26 cellular contexts compared by ENCODE assay signal in genomic region chrY:16831766-16832165, GRCh38.
"Had no signal": no experiment of that assay in that cellular context is flagged by ENCODE, and none has a peak within 500 bp of the region (broad histone marks: within the 10 kb centered on the region; RNA-seq: fewer than 3 reads in every experiment).

No MANE protein-coding gene starts in this region.

- H3K36me3 Mint-ChIP-seq: naive thymus-derived CD8-positive, alpha-beta T cell; stimulated activated effector memory CD8-positive, alpha-beta T cell treated with anti-CD3 and anti-CD28 coated beads, Interleukin-12 subunit alpha, Interleukin-12 subunit beta, amount 100 ng/mL, for 72 hours; type B pancreatic cell had no signal

- H3K4me1 Mint-ChIP-seq: endodermal cell; naive thymus-derived CD8-positive, alpha-beta T cell; nephron progenitor cell; stimulated activated effector memory CD8-positive, alpha-beta T cell treated with anti-CD3 and anti-CD28 coated beads, Interleukin-12 subunit alpha, Interleukin-12 subunit beta, amount 100 ng/mL, for 72 hours had no signal

- DNase-seq: effector CD8-positive, alpha-beta T cell; endodermal cell; foreskin keratinocyte; glutamatergic neuron; heart right ventricle; hippocampal formation; left cardiac atrium; left lung; naive thymus-derived CD8-positive, alpha-beta T cell; nephron progenitor cell; nucleus accumbens; right cardiac atrium; sigmoid colon; stimulated activated CD4-positive, alpha-beta T cell treated with anti-CD3 and anti-CD28 coated beads, Interleukin-2, amount 100 ng/mL, for 24 hours; stimulated activated CD4-positive, alpha-beta T cell treated with anti-CD3 and anti-CD28 coated beads, Interleukin-4, amount 100 ng/mL, for 24 hours; stimulated activated naive CD8-positive, alpha-beta T cell treated with anti-CD3 and anti-CD28 coated beads, Interleukin-15, Interleukin-2, amounts not matched to agents 100 U/mL and 50 U/mL, for 24 hours; substantia nigra; testis; tibial artery had no signal

- H3K9me3 ChIP-seq: esophagus muscularis mucosa, gastroesophageal sphincter, heart right ventricle, left lung, prostate gland, sigmoid colon, testis, tibial artery had no signal

- H3K36me3 ChIP-seq: esophagus muscularis mucosa, gastroesophageal sphincter, heart right ventricle, left lung, prostate gland, sigmoid colon, tibial artery had no signal

- ATAC-seq: foreskin keratinocyte; gastroesophageal sphincter; heart right ventricle; left cardiac atrium; left lung; naive thymus-derived CD8-positive, alpha-beta T cell; right cardiac atrium; stimulated activated effector memory CD8-positive, alpha-beta T cell treated with anti-CD3 and anti-CD28 coated beads, Interleukin-12 subunit alpha, Interleukin-12 subunit beta, amount 100 ng/mL, for 72 hours; stimulated activated naive CD8-positive, alpha-beta T cell treated with anti-CD3 and anti-CD28 coated beads, Interleukin-15, Interleukin-2, amounts not matched to agents 100 U/mL and 50 U/mL, for 24 hours had no signal

- H3K4me3 Mint-ChIP-seq: dendritic cell treated with granulocyte-macrophage colony-stimulating factor and Interleukin-4, amounts not matched to agents 40 ng/mL and 50 ng/mL, for 4 days; endodermal cell; naive thymus-derived CD8-positive, alpha-beta T cell; nephron progenitor cell; stimulated activated effector memory CD8-positive, alpha-beta T cell treated with anti-CD3 and anti-CD28 coated beads, Interleukin-12 subunit alpha, Interleukin-12 subunit beta, amount 100 ng/mL, for 72 hours; type B pancreatic cell had no signal

- H3K27ac Mint-ChIP-seq: dendritic cell treated with granulocyte-macrophage colony-stimulating factor and Interleukin-4, amounts not matched to agents 40 ng/mL and 50 ng/mL, for 4 days; endodermal cell; naive thymus-derived CD8-positive, alpha-beta T cell; nephron progenitor cell; stimulated activated effector memory CD8-positive, alpha-beta T cell treated with anti-CD3 and anti-CD28 coated beads, Interleukin-12 subunit alpha, Interleukin-12 subunit beta, amount 100 ng/mL, for 72 hours; type B pancreatic cell had no signal

- H3K27me3 ChIP-seq: esophagus muscularis mucosa, foreskin keratinocyte, gastroesophageal sphincter, heart right ventricle, left lung, sigmoid colon, testis, tibial artery had no signal

- H3K9me3 Mint-ChIP-seq: endodermal cell, nephron progenitor cell, type B pancreatic cell had no signal

- H3K4me1 ChIP-seq: esophagus muscularis mucosa, foreskin keratinocyte, gastroesophageal sphincter, heart right ventricle, left lung, prostate gland, sigmoid colon, testis, tibial artery had no signal

- H3K27me3 Mint-ChIP-seq: dendritic cell treated with granulocyte-macrophage colony-stimulating factor and Interleukin-4, amounts not matched to agents 40 ng/mL and 50 ng/mL, for 4 days; naive thymus-derived CD8-positive, alpha-beta T cell; type B pancreatic cell had no signal

- H3K4me3 ChIP-seq: esophagus muscularis mucosa, gastroesophageal sphincter, heart right ventricle, left lung, prostate gland, sigmoid colon, testis, tibial artery had no signal

- H3K27ac ChIP-seq: epithelial cell of prostate, esophagus muscularis mucosa, foreskin keratinocyte, gastroesophageal sphincter, heart right ventricle, left lung, prostate gland, sigmoid colon, testis, tibial artery had no signal
